11 cellular contexts compared by ENCODE assay signal in genomic region chr2:129366263-129366662, GRCh38.
"Had no signal": no experiment of that assay in that cellular context is flagged by ENCODE, and none has a peak within 500 bp of the region (broad histone marks: within the 10 kb centered on the region; RNA-seq: fewer than 3 reads in every experiment).

No MANE protein-coding gene starts in this region.

- H3K9ac ChIP-seq: GM23248 had no signal

- H3K9me3 ChIP-seq: HAP-1 had no signal

- H3K9me3 Mint-ChIP-seq: GM23338, H9 had no signal

- DNase-seq: GM23248, GOT3, H7, H9, HCEC 1CT, HFFc6 had no signal

- H3K4me3 ChIP-seq: GM23248, GM23338, HAP-1 had no signal

- H3K27ac ChIP-seq: GM23248 had no signal

- H3K27ac Mint-ChIP-seq: GM23338, HFFc6 had no signal

- ATAC-seq: HCT116 had no signal

- H3K4me1 ChIP-seq: HAP-1 had no signal

- FAIRE-seq: H1, H54 had no signal

- H3K4me3 Mint-ChIP-seq: GM23338, H9, HFFc6 had no signal

- H3K36me3 ChIP-seq: HAP-1 had no signal

- H2AFZ ChIP-seq: GM23248, GM23338 had no signal

- H3K4me2 ChIP-seq: GM23338 had no signal
